ENCODE assay signal across 8 cellular contexts in genomic region chr6:3813150-3813780, GRCh38. TPM values are rescaled to one million over a fixed set of nuclear protein-coding genes. Genes with fewer than 3 reads are reported as not detected.
DNase-seq lines count a peak whose midpoint lies in the region; ATAC-seq lines count a peak whose summit lies in the region.

No MANE protein-coding gene starts in this region.

- peak; percentile 68 for ATAC-seq in HG02852 (IDR thresholded peaks at IDR 0.05; ENCODE audit: unreplicated experiment)

- peak; percentile 79 for DNase-seq in ELR (ENCODE audit: low read depth)
- DNase-seq in astrocyte of the hippocampus (ENCODE audit: low read depth, low spot score), result peak; percentile 62
- DNase-seq in mucosa of gallbladder (ENCODE audit: low spot score), result peak; percentile 44
- DNase-seq in NK-92 (lab: John Stamatoyannopoulos, UW; ENCODE audit: unreplicated experiment), result no peak
- no peak for DNase-seq in NCI-H446 (lab: John Stamatoyannopoulos, UW)
- DNase-seq in activated T-cell treated with anti-CD3 and anti-CD28 coated beads for 4 hours, result no peak
- no peak for DNase-seq in DMS153 treated with DMSO at 0.1 percent for 48 hours (lab: John Stamatoyannopoulos, UW; ENCODE audit: unreplicated experiment)

RNA-seq across cellular contexts. Expression of gene FAM50B, which starts 35.9 kb away (rescaled TPM):
- total RNA-seq in mucosa of gallbladder, result 24.8 TPM

Comparison
In these comparisons a context has a peak if more than half of its experiments do, and no peak if none do; other contexts are left out.
1. DNase-seq: peak in ELR (single experiment), astrocyte of the hippocampus (single experiment) and mucosa of gallbladder (single experiment); none in NK-92 (single experiment), NCI-H446 (0 of 2), activated T-cell treated with anti-CD3 and anti-CD28 coated beads for 4 hours (single experiment) and DMS153 treated with DMSO at 0.1 percent for 48 hours (single experiment).